ENCODE assay signal across 18 cellular contexts in genomic region chr12:75704664-75705063, GRCh38.
A peak's percentile ranks its signal among the peaks of the same experiment; 100 is the strongest.
DNase-seq lines count a peak whose midpoint lies in the region; ATAC-seq and TF ChIP-seq lines count a peak whose summit lies in the region.
"Had no signal": no experiment of that assay in that cellular context is flagged by ENCODE, and none has a peak within 500 bp of the region (broad histone marks: within the 10 kb centered on the region; RNA-seq: fewer than 3 reads in every experiment).

No MANE protein-coding gene starts in this region.

- H3K36me3 ChIP-seq in heart right ventricle (no peaks in the 10 kb centered on the region), right atrium auricular region (no peaks in the 10 kb centered on the region), spleen (no peaks in the 10 kb centered on the region)
- H3K36me3 ChIP-seq: transverse colon, WERI-Rb-1 had no signal

- H3K27me3 ChIP-seq in heart right ventricle (no peaks in the 10 kb centered on the region), right atrium auricular region (no peaks in the 10 kb centered on the region), spleen (replicated peaks in 1 of 7) (no peaks in the 10 kb centered on the region)
- H3K27me3 ChIP-seq: transverse colon had no signal

- no peaks in the 10 kb centered on the region for H3K36me3 Mint-ChIP-seq in endothelial cell (ENCODE audit: low read depth, unreplicated experiment)
- H3K36me3 Mint-ChIP-seq: immature natural killer cell; stimulated activated effector memory CD8-positive, alpha-beta T cell treated with anti-CD3 and anti-CD28 coated beads, Interleukin-12 subunit alpha, Interleukin-12 subunit beta, amount 100 ng/mL, for 72 hours had no signal

- TF ChIP-seq POLR2A in spleen (IDR thresholded peaks at IDR 0.05): no peak

- TF ChIP-seq CTCF in heart right ventricle (IDR thresholded peaks at IDR 0.05) (no peak), right atrium auricular region (IDR thresholded peaks at IDR 0.05) (no peak), endothelial cell (IDR thresholded peaks at IDR 0.05; ENCODE audit: unreplicated experiment) (no peak), spleen (IDR thresholded peaks at IDR 0.05 in 8 of 11, conservative IDR thresholded peaks at IDR 0.05 in 3 of 11) (no peak)

- peak in 3 of 8 donors; percentile 48 to 73 (median 54) for ATAC-seq in heart right ventricle
- ATAC-seq: stimulated activated effector memory CD8-positive, alpha-beta T cell treated with anti-CD3 and anti-CD28 coated beads, Interleukin-12 subunit alpha, Interleukin-12 subunit beta, amount 100 ng/mL, for 72 hours had no signal

- no peaks in the 10 kb centered on the region for H3K9me3 ChIP-seq in heart right ventricle
- no peaks in the 10 kb centered on the region for H3K9me3 ChIP-seq in right atrium auricular region
- no peaks in the 10 kb centered on the region for H3K9me3 ChIP-seq in spleen
- H3K9me3 ChIP-seq: transverse colon had no signal

- peak overlapping the region; percentile 78 for H3K27ac Mint-ChIP-seq in endothelial cell (ENCODE audit: unreplicated experiment)
- H3K27ac Mint-ChIP-seq: immature natural killer cell; stimulated activated effector memory CD8-positive, alpha-beta T cell treated with anti-CD3 and anti-CD28 coated beads, Interleukin-12 subunit alpha, Interleukin-12 subunit beta, amount 100 ng/mL, for 72 hours had no signal

- no peaks in the 10 kb centered on the region for H3K9me3 Mint-ChIP-seq in endothelial cell (ENCODE audit: unreplicated experiment)
- H3K9me3 Mint-ChIP-seq: immature natural killer cell; stimulated activated effector memory CD8-positive, alpha-beta T cell treated with anti-CD3 and anti-CD28 coated beads, Interleukin-12 subunit alpha, Interleukin-12 subunit beta, amount 100 ng/mL, for 72 hours had no signal

- H3K4me3 ChIP-seq in heart right ventricle (no peak overlapping the region), right atrium auricular region (no peak overlapping the region), spleen (no peak overlapping the region)
- H3K4me3 ChIP-seq: transverse colon had no signal

- intact Hi-C loops in heart right ventricle (cut with DNase I) (loop anchor here in 1 of 10 donors (5.0 kb wide), 1 partner anchor 328 kb away; the partner anchor contains the start of gene PHLDA1), spleen (cut with DNase I; ENCODE audit: low total_unique reads) (no loop called here)

- H3K4me1 Mint-ChIP-seq in endothelial cell (ENCODE audit: unreplicated experiment): peaks cover 75% of the 10 kb centered on the region
- H3K4me1 Mint-ChIP-seq: immature natural killer cell had no signal

- H3K4me1 ChIP-seq in heart right ventricle: peaks cover 0 to 72% (median 42%) of the 10 kb centered on the region in 9 donors
- H3K4me1 ChIP-seq in right atrium auricular region: peaks cover 0 to 40% of the 10 kb centered on the region in 2 donors
- peaks cover 0 to 34% (median 16%) of the 10 kb centered on the region in 6 donors for H3K4me1 ChIP-seq in spleen

- no peaks in the 10 kb centered on the region for H3K27me3 Mint-ChIP-seq in endothelial cell (ENCODE audit: unreplicated experiment)

- DNase-seq in heart right ventricle: no peak
- DNase-seq in right atrium auricular region (ENCODE audit: low spot score): no peak
- DNase-seq in RPMI7951 (ENCODE audit: low read depth): peak; percentile 79
- DNase-seq in endothelial cell (ENCODE audit: low spot score): no peak
- DNase-seq in spleen: no peak
- no peak for DNase-seq in hypothalamus (lab: John Stamatoyannopoulos, UW)
- DNase-seq in NCI-H146 (lab: John Stamatoyannopoulos, UW): no peak
- DNase-seq in activated CD4-positive, alpha-beta T cell treated with anti-CD3 and anti-CD28 coated beads, Interleukin-2, amount 50 U/mL, for 4 hours: no peak
- DNase-seq: activated CD8-positive, alpha-beta memory T cell treated with anti-CD3 and anti-CD28 coated beads for 24 hours; foreskin melanocyte; immature natural killer cell; MV-4-11; NCI-H226; nucleus accumbens; SW 1271; transverse colon; WERI-Rb-1 had no signal

- no peak overlapping the region for H3K4me3 Mint-ChIP-seq in endothelial cell (ENCODE audit: unreplicated experiment)
- H3K4me3 Mint-ChIP-seq: immature natural killer cell; stimulated activated effector memory CD8-positive, alpha-beta T cell treated with anti-CD3 and anti-CD28 coated beads, Interleukin-12 subunit alpha, Interleukin-12 subunit beta, amount 100 ng/mL, for 72 hours had no signal

- H3K27ac ChIP-seq in heart right ventricle (peak overlapping the region in 7 of 10 donors; percentile 6 to 87 (median 77)), right atrium auricular region (no peak overlapping the region), spleen (peak overlapping the region in 6 of 8 donors; percentile 9 to 67 (median 43))
- H3K27ac ChIP-seq: WERI-Rb-1 had no signal

- WGBS in heart right ventricle, 2 donors: 43 to 56% methylated on average over 6 of the region's 6 CpGs
- 67 to 83% (median 71%) methylated on average over 6 of the region's 6 CpGs for WGBS in spleen, 5 donors

Comparison
In these comparisons a context has a peak if more than half of its experiments do, and no peak if none do; other contexts are left out.
1. H3K27ac ChIP-seq: peak in heart right ventricle (7 of 10) and spleen (6 of 8); none in right atrium auricular region (0 of 2).